9 cellular contexts compared by ENCODE assay signal in genomic region chr15:88258021-88258641, GRCh38. TPM values are rescaled to one million over a fixed set of nuclear protein-coding genes. Genes with fewer than 3 reads are reported as not detected.
A peak's percentile ranks its signal among the peaks of the same experiment; 100 is the strongest.
DNase-seq lines count a peak whose midpoint lies in the region; FAIRE-seq and TF ChIP-seq lines count a peak whose summit lies in the region.
"Had no signal": no experiment of that assay in that cellular context is flagged by ENCODE, and none has a peak within 500 bp of the region (broad histone marks: within the 10 kb centered on the region; RNA-seq: fewer than 3 reads in every experiment).

No MANE protein-coding gene starts in this region.

- no peak overlapping the region for H3K4me3 ChIP-seq in Caco-2 (ENCODE audit: low read depth, low read length)
- no peak overlapping the region for H3K4me3 ChIP-seq in brain microvascular endothelial cell (ENCODE audit: low read depth, low read length)
- no peak overlapping the region for H3K4me3 ChIP-seq in PC-9

- H3F3A ChIP-seq in PC-9 (ENCODE audit: insufficient read depth, low read depth): no peaks in the 10 kb centered on the region

- H3K36me3 ChIP-seq in Caco-2 (ENCODE audit: control insufficient read depth, insufficient read depth, low read length): no peaks in the 10 kb centered on the region
- no peaks in the 10 kb centered on the region for H3K36me3 ChIP-seq in brain microvascular endothelial cell (replicated peaks)
- H3K36me3 ChIP-seq in PC-9 (ENCODE audit: low read depth): no peaks in the 10 kb centered on the region

- H3K4me1 ChIP-seq in Caco-2 (no peaks in the 10 kb centered on the region), PC-9 (replicated peaks; ENCODE audit: insufficient read depth) (no peaks in the 10 kb centered on the region)

- CTCF ChIA-PET in Caco-2 (lab: Charles Lee): interaction anchor here (0.7 to 1.0 kb wide), 2 partner anchors 74 to 192 kb away, joined by 3 read pairs; no protein-coding TSS in a partner anchor
- CTCF ChIA-PET in PC-9 (lab: Charles Lee): no interaction called here

- H3K27me3 ChIP-seq in Caco-2 (replicated peaks; ENCODE audit: control insufficient read depth, insufficient read depth, low read length) (no peaks in the 10 kb centered on the region), brain microvascular endothelial cell (replicated peaks) (peaks cover 42% of the 10 kb centered on the region), PC-9 (ENCODE audit: insufficient read depth, low read depth) (0 out of 2 replicates have a peak, but pooled peaks cover 16% of the 10 kb centered on the region)

- intact Hi-C loops in Caco-2 (cut with micrococcal nuclease; ENCODE audit: unreplicated experiment) (no loop called here), PC-9 (cut with micrococcal nuclease; ENCODE audit: unreplicated experiment) (no loop called here)

- peak in 1 of 2 experiments; percentile 29 for DNase-seq in Caco-2
- peak; percentile 29 for DNase-seq in HuH-7 (ENCODE audit: low spot score)
- DNase-seq in brain microvascular endothelial cell: no peak
- no peak for DNase-seq in mesothelial cell of epicardium (ENCODE audit: low spot score in 2 of 2, unreplicated experiment in 2 of 2)
- no peak for DNase-seq in PC-9
- DNase-seq in D721Med (ENCODE audit: insufficient read length, low spot score): no peak
- no peak for DNase-seq in effector CD4-positive, alpha-beta T cell
- DNase-seq in NCI-H187 treated with DMSO at 0.1 percent for 48 hours (lab: John Stamatoyannopoulos, UW): no peak

- in situ Hi-C loops in brain microvascular endothelial cell (cut with HindIII; ENCODE audit: low pct_ligation_motif_present, low sequenced_read_pairs): no loop called here

- no peaks in the 10 kb centered on the region for H3K9me2 ChIP-seq in PC-9 (ENCODE audit: insufficient read depth)

- no peak overlapping the region for H3K4me2 ChIP-seq in PC-9

- POLR2A ChIA-PET in Caco-2 (lab: Charles Lee): no interaction called here
- POLR2A ChIA-PET in PC-9 (lab: Charles Lee; ENCODE audit: unreplicated experiment): no interaction called here

- no peak overlapping the region for H3K27ac Mint-ChIP-seq in Caco-2 (ENCODE audit: unreplicated experiment)
- no peak overlapping the region for H3K27ac Mint-ChIP-seq in mesothelial cell of epicardium

- H4K20me1 ChIP-seq in PC-9 (ENCODE audit: insufficient read depth): no peaks in the 10 kb centered on the region

- H3K4me1 Mint-ChIP-seq in Caco-2 (ENCODE audit: low read depth, unreplicated experiment): no peaks in the 10 kb centered on the region
- H3K4me1 Mint-ChIP-seq in mesothelial cell of epicardium: peaks cover 25% of the 10 kb centered on the region

- H2AFZ ChIP-seq in PC-9: no peak overlapping the region

- BruUV-seq in Caco-2 (replicated peaks; lab: Mats Ljungman, UMichigan) (no TSS peak), PC-9 (replicated peaks; lab: Mats Ljungman, UMichigan) (no TSS peak)

- no peak for FAIRE-seq in D721Med (lab: Jason Lieb, UNC)

- H3K27ac ChIP-seq in brain microvascular endothelial cell (no peak overlapping the region), PC-9 (no peak overlapping the region)
- H3K27ac ChIP-seq: HL-60 had no signal

- H3K27me3 Mint-ChIP-seq in Caco-2 (ENCODE audit: insufficient read depth, unreplicated experiment) (peaks cover 11% of the 10 kb centered on the region), mesothelial cell of epicardium (ENCODE audit: low read depth) (peaks cover 95% of the 10 kb centered on the region)

- no peak overlapping the region for H3K4me3 Mint-ChIP-seq in Caco-2 (ENCODE audit: unreplicated experiment)
- H3K4me3 Mint-ChIP-seq in mesothelial cell of epicardium: peak overlapping the region; percentile 62

- TF ChIP-seq CTCF in Caco-2 (IDR thresholded peaks at IDR 0.05; ENCODE audit: insufficient read depth in 1 of 2, low read depth in 1 of 2, low read length in 1 of 2, severe bottlenecking in 1 of 2, unreplicated experiment in 1 of 2) (peak; percentile 19 to 23), brain microvascular endothelial cell (IDR thresholded peaks at IDR 0.05; ENCODE audit: low read depth, low read length, missing control alignments) (peak; percentile 39), mesothelial cell of epicardium (IDR thresholded peaks at IDR 0.05; ENCODE audit: unreplicated experiment) (no peak), PC-9 (conservative IDR thresholded peaks at IDR 0.05) (no peak), D721Med (IDR thresholded peaks at IDR 0.05; ENCODE audit: insufficient read depth, missing control alignments) (no peak)

- no peaks in the 10 kb centered on the region for H3K36me3 Mint-ChIP-seq in Caco-2 (ENCODE audit: insufficient read depth, unreplicated experiment)
- H3K36me3 Mint-ChIP-seq in mesothelial cell of epicardium: no peaks in the 10 kb centered on the region

- H3K9me3 Mint-ChIP-seq in Caco-2 (ENCODE audit: unreplicated experiment): no peaks in the 10 kb centered on the region
- H3K9me3 Mint-ChIP-seq in mesothelial cell of epicardium: no peaks in the 10 kb centered on the region

- H3K79me2 ChIP-seq in PC-9 (ENCODE audit: low read depth): no peaks in the 10 kb centered on the region

- H3K9me3 ChIP-seq in Caco-2: no peaks in the 10 kb centered on the region
- no peaks in the 10 kb centered on the region for H3K9me3 ChIP-seq in PC-9 (ENCODE audit: insufficient read depth, low read depth)

RNA-seq across cellular contexts. Expression of gene NTRK3, which starts 1.6 kb away (rescaled TPM):
- total RNA-seq in Caco-2 (2022) (not detected in 2 replicates), mesothelial cell of epicardium (1.8 to 2.1 TPM (median 1.8 TPM) in 3 replicates), PC-9 (2021) (not detected in 2 replicates)

Comparison
In these comparisons a context has a peak if more than half of its experiments do, and no peak if none do; other contexts are left out.
1. CTCF ChIP-seq: peak in Caco-2 (2 of 2) and brain microvascular endothelial cell (single experiment); none in mesothelial cell of epicardium (single experiment), PC-9 (single experiment) and D721Med (single experiment).